1 cellular context compared by ENCODE assay signal in the genomic region with DNA sequence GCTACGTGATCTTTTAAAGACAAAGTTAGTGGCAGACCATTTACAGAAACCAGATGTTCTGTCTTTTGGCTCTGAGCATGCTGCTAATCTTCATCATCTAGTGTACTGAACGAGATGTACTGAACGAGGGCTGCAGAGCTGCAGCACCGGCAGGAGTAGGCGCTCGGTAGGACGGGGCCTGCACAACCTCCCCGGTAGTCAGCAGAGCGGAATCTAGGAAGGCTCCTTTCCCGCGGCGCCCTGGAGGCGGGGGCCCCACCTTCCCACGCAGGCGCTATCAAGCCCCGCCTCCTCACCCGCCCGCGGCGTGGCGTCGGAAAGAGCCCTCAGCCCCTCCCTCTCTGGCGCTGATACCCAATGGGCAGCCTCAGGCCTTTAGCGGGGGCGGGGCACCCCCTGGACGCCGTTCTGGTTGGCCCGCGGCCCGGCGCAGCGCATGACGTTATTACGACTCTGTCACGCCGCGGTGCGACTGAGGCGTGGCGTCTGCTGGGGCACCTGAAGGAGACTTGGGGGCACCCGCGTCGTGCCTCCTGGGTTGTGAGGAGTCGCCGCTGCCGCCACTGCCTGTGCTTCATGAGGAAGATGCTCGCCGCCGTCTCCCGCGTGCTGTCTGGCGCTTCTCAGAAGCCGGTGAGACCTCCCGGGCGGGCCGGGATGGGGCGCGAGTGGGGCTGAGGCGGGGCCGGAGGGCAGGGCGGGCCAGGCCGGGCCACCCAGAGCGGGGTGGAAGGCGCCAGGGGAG.
TF ChIP-seq lines count a peak whose summit lies in the region.

Gene PDHA1 (plus strand): TSS at position 466 of the 745 bp plus-strand sequence. CDS start 111 bp downstream, at position 577.

TF ChIP-seq in WTC11, 78 proteins besides CTCF, POLR2A, EP300 and RAD21 (continued from another document):
- TF ChIP-seq FOXP4 (CRISPR knock-in tag; IDR thresholded peaks at IDR 0.05) (0 out of 2 replicates have a peak, but pooled peaks have one; percentile 20), RELA (CRISPR knock-in tag; IDR thresholded peaks at IDR 0.05; ENCODE audit: borderline replicate concordance) (no peak), ZNF416 (CRISPR knock-in tag; IDR thresholded peaks at IDR 0.05) (no peak), IRF2 (CRISPR knock-in tag; IDR thresholded peaks at IDR 0.05; ENCODE audit: borderline replicate concordance, low read depth) (no peak), AFF4 (CRISPR knock-in tag; IDR thresholded peaks at IDR 0.05; ENCODE audit: borderline replicate concordance) (no peak), NFYB (CRISPR knock-in tag; conservative IDR thresholded peaks at IDR 0.05; ENCODE audit: low read depth) (peak; percentile 75), MXD4 (CRISPR knock-in tag; IDR thresholded peaks at IDR 0.05; ENCODE audit: borderline replicate concordance) (no peak), HMGA2 (CRISPR knock-in tag; IDR thresholded peaks at IDR 0.05) (no peak), MYBL2 (CRISPR knock-in tag; IDR thresholded peaks at IDR 0.05) (no peak), SP1 (CRISPR knock-in tag; conservative IDR thresholded peaks at IDR 0.05) (peak; percentile 77), NR1H2 (CRISPR knock-in tag; IDR thresholded peaks at IDR 0.05) (no peak), ZNF425 (CRISPR knock-in tag; conservative IDR thresholded peaks at IDR 0.05) (no peak), MAX (CRISPR knock-in tag; IDR thresholded peaks at IDR 0.05) (peak; percentile 51; the same call in 1 of the 2 replicates), RORB (CRISPR knock-in tag; IDR thresholded peaks at IDR 0.05) (no peak), ERG (CRISPR knock-in tag; IDR thresholded peaks at IDR 0.05) (no peak), HMGXB4 (CRISPR knock-in tag; IDR thresholded peaks at IDR 0.05) (no peak), NR3C1 (CRISPR knock-in tag; conservative IDR thresholded peaks at IDR 0.05; ENCODE audit: low read depth) (no peak), CBFB (CRISPR knock-in tag; IDR thresholded peaks at IDR 0.05; ENCODE audit: low read depth) (no peak)
- TF ChIP-seq, protein P1, sequence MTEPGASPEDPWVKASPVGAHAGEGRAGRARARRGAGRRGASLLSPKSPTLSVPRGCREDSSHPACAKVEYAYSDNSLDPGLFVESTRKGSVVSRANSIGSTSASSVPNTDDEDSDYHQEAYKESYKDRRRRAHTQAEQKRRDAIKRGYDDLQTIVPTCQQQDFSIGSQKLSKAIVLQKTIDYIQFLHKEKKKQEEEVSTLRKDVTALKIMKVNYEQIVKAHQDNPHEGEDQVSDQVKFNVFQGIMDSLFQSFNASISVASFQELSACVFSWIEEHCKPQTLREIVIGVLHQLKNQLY (CRISPR knock-in tag; IDR thresholded peaks at IDR 0.05) = no peak
- TF ChIP-seq, protein P2, sequence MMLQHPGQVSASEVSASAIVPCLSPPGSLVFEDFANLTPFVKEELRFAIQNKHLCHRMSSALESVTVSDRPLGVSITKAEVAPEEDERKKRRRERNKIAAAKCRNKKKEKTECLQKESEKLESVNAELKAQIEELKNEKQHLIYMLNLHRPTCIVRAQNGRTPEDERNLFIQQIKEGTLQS (CRISPR knock-in tag; conservative IDR thresholded peaks at IDR 0.05) = no peak
- TF ChIP-seq, protein P3, sequence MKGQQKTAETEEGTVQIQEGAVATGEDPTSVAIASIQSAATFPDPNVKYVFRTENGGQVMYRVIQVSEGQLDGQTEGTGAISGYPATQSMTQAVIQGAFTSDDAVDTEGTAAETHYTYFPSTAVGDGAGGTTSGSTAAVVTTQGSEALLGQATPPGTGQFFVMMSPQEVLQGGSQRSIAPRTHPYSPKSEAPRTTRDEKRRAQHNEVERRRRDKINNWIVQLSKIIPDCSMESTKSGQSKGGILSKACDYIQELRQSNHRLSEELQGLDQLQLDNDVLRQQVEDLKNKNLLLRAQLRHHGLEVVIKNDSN (CRISPR knock-in tag; IDR thresholded peaks at IDR 0.05) = 0 out of 2 replicates have a peak, but pooled peaks have one; percentile 13
TF ChIP-seq in WTC11: peak in this region for 8.
